In genomic region chr11:108221981-108222685, GRCh38 we compare ENCODE assay signal across 8 cellular contexts. TPM values are rescaled to one million over a fixed set of nuclear protein-coding genes. Genes with fewer than 3 reads are reported as not detected.
A peak's percentile ranks its signal among the peaks of the same experiment; 100 is the strongest.
DNase-seq lines count a peak whose midpoint lies in the region; ATAC-seq, FAIRE-seq and TF ChIP-seq lines count a peak whose summit lies in the region.

Gene NPAT (minus strand): TSS chr11:108222638. CDS start chr11:108222536, 102 bp downstream.

- RAD21 ChIA-PET in GM12878 (lab: Charles Lee; ENCODE audit: unreplicated experiment): interaction anchor here (0.6 to 7.0 kb wide), 11 partner anchors 8 to 426 kb away, joined by 3 to 82 read pairs (median 5); partner anchors contain the start of genes ACAT1 and CUL5

- H2AFZ ChIP-seq in GM12878 (ENCODE audit: control insufficient read depth, low read depth, low read length): peak within 1 kb of the TSS; percentile 90

- H3K4me1 ChIP-seq in cardiac muscle cell (ENCODE audit: low read depth) (peaks cover 20% of the 10 kb centered on the region), GM12878 (ENCODE audit: control insufficient read depth, insufficient read depth, low read length) (peaks cover 16% of the 10 kb centered on the region), right lobe of liver (peaks cover 0 to 20% (median 0%) of the 10 kb centered on the region in 4 donors)

- POLR2A ChIA-PET in GM12878 (lab: Charles Lee): interaction anchor here (0.8 to 2.5 kb wide), 6 partner anchors 15 to 104 kb away, joined by 3 to 20 read pairs (median 4); no protein-coding TSS in a partner anchor

- no peaks in the 10 kb centered on the region for H4K20me1 ChIP-seq in GM12878 (ENCODE audit: control insufficient read depth, insufficient read depth)

- H3K79me2 ChIP-seq in GM12878 (ENCODE audit: control insufficient read depth, insufficient read depth, low read length): peaks cover 92% of the 10 kb centered on the region

- CTCF ChIA-PET in GM12878 (lab: Yijun Ruan, JAX): interaction anchor here (0.6 to 4.1 kb wide), 8 partner anchors 9 to 426 kb away, joined by 3 to 33 read pairs (median 5); partner anchors contain the start of gene CUL5

- H3K4me3 ChIP-seq in cardiac muscle cell (peak within 1 kb of the TSS; percentile 72), GM12878 (peak within 1 kb of the TSS; percentile 97), right lobe of liver (peak within 1 kb of the TSS; percentile 65 to 90 (median 78))

- SMC1A ChIA-PET in GM12878 (lab: Charles Lee; ENCODE audit: uncharacterized antibody, unreplicated experiment): interaction anchor here (0.8 to 7.9 kb wide), 12 partner anchors 14 to 427 kb away, joined by 3 to 112 read pairs (median 4); no protein-coding TSS in a partner anchor

- H3K4me2 ChIP-seq in GM12878 (ENCODE audit: control insufficient read depth, insufficient read depth): peak within 1 kb of the TSS; percentile 98

- no peaks in the 10 kb centered on the region for H3K27me3 ChIP-seq in cardiac muscle cell
- H3K27me3 ChIP-seq in GM12878 (replicated peaks in 1 of 2; ENCODE audit: control insufficient read depth in 2 of 2, insufficient read depth in 2 of 2, low read length in 1 of 2): no peaks in the 10 kb centered on the region
- no peaks in the 10 kb centered on the region for H3K27me3 ChIP-seq in right lobe of liver

- TF ChIP-seq RAD21 in GM12878 (IDR thresholded peaks at IDR 0.05; ENCODE audit: insufficient read depth, low read depth, low read length): no peak

- no peak for FAIRE-seq in GM12878 (lab: Jason Lieb, UNC)

- no peak for ATAC-seq in left ventricle myocardium superior
- ATAC-seq in GM12878: peak; percentile 4
- ATAC-seq in right lobe of liver: no peak

- WGBS in GM12878 (ENCODE audit: insufficient coverage, insufficient replicate concordance, low lambda C conversion rate, missing lambda C conversion rate): under 1% methylated on average over 36 of the region's 36 CpGs
- WGBS in right lobe of liver (ENCODE audit: insufficient coverage, low coverage, low lambda C conversion rate, missing lambda C conversion rate): 0% methylated on average over 17 of the region's 36 CpGs

- H3K9me3 ChIP-seq in cardiac muscle cell (ENCODE audit: low read depth) (no peaks in the 10 kb centered on the region), GM12878 (replicated peaks; ENCODE audit: control insufficient read depth, insufficient read depth, low read length) (no peaks in the 10 kb centered on the region; the same call in 2 of the 3 replicates), right lobe of liver (no peaks in the 10 kb centered on the region)

- in situ Hi-C loops in GM12878 (cut with MboI): no loop called here

- TF ChIP-seq POLR2A in GM12878 (IDR thresholded peaks at IDR 0.05; ENCODE audit: low read depth, low read length): peak; percentile 78
- peak; percentile 86 for TF ChIP-seq POLR2A in right lobe of liver (IDR thresholded peaks at IDR 0.05)

- no peaks in the 10 kb centered on the region for H3K36me3 ChIP-seq in cardiac muscle cell
- peaks cover 0 to 6% of the 10 kb centered on the region in 2 experiments; a peak in 2 of 4 replicates for H3K36me3 ChIP-seq in GM12878 (ENCODE audit: control insufficient read depth in 2 of 2, insufficient read depth in 2 of 2, low read length in 1 of 2)
- no peaks in the 10 kb centered on the region for H3K36me3 ChIP-seq in right lobe of liver

- DNase-seq in cardiac muscle cell (ENCODE audit: low read depth in 1 of 2, low spot score in 1 of 2) (no peak), left ventricle myocardium superior (no peak), LHCN-M2 (ENCODE audit: low read depth) (no peak), GM12878 (ENCODE audit: low read depth, low spot score) (no peak), right lobe of liver (no peak), GM03348 (ENCODE audit: low spot score) (no peak), iPS-NIHi7 (ENCODE audit: extremely low spot score) (no peak)

- H3K9ac ChIP-seq in GM12878 (ENCODE audit: control insufficient read depth, insufficient read depth, low read length): peak within 1 kb of the TSS; percentile 99

- BruUV-seq in GM12878 (replicated peaks; lab: Mats Ljungman, UMichigan): TSS peak; percentile 82

- H3K27ac ChIP-seq in cardiac muscle cell: peak within 1 kb of the TSS; percentile 92
- H3K27ac ChIP-seq in GM12878 (ENCODE audit: control insufficient read depth, insufficient read depth): peak within 1 kb of the TSS; percentile 99
- H3K27ac ChIP-seq in right lobe of liver: peak within 1 kb of the TSS; percentile 86 to 91 (median 89)

- no peak for TF ChIP-seq EP300 in GM12878 (IDR thresholded peaks at IDR 0.05; ENCODE audit: borderline replicate concordance in 1 of 2, control insufficient read depth in 1 of 2, low read depth in 2 of 2, low read length in 2 of 2)

- no peak for TF ChIP-seq CTCF in cardiac muscle cell (IDR thresholded peaks at IDR 0.05; ENCODE audit: low read depth, low read length)
- TF ChIP-seq CTCF in GM12878 (IDR thresholded peaks at IDR 0.05 in 2 of 3, conservative IDR thresholded peaks at IDR 0.05 in 1 of 3; ENCODE audit: control insufficient read depth in 2 of 3, extremely low read depth in 1 of 3, insufficient read depth in 1 of 3, low read depth in 3 of 3, low read length in 3 of 3): no peak
- TF ChIP-seq CTCF in right lobe of liver (IDR thresholded peaks at IDR 0.05): no peak
- TF ChIP-seq CTCF in subcutaneous adipose tissue (IDR thresholded peaks at IDR 0.05; ENCODE audit: low read depth): no peak

- intact Hi-C loops in left ventricle myocardium superior (cut with micrococcal nuclease) (loop anchor here (5.0 kb wide), 1 partner anchor 245 kb away; the partner anchor contains the start of gene C11orf65), GM12878 (cut with micrococcal nuclease; ENCODE audit: unreplicated experiment) (loop anchor here (2.0 to 10.0 kb wide), 5 partner anchors 61 to 440 kb away; partner anchors contain the start of genes ACAT1, C11orf65 and POGLUT3), right lobe of liver (cut with DNase I) (no loop called here)

TF ChIP-seq in GM12878, 131 proteins besides CTCF, POLR2A, EP300 and RAD21 (continues in another document):
- TF ChIP-seq NR2F1 (conservative IDR thresholded peaks at IDR 0.05): 0 out of 2 replicates have a peak, but pooled peaks have one; percentile 27
- TF ChIP-seq CBX3 (IDR thresholded peaks at IDR 0.05; ENCODE audit: borderline replicate concordance, low read depth): no peak
- peak; percentile 19; the same call in 1 of the 2 replicates for TF ChIP-seq CEBPZ (IDR thresholded peaks at IDR 0.05; ENCODE audit: low read depth, low read length)
- peak; percentile 46 for TF ChIP-seq LARP7 (IDR thresholded peaks at IDR 0.05)
- TF ChIP-seq IKZF1 (conservative IDR thresholded peaks at IDR 0.05): peak; percentile 40

RNA-seq across cellular contexts. Expression of gene NPAT, which starts in this region (rescaled TPM):
- total RNA-seq in cardiac muscle cell (9.0 and 9.9 TPM in 2 replicates), left ventricle myocardium superior (9.0 TPM), LHCN-M2 (2014; rRNA removed) (14.0 and 18.2 TPM in 2 replicates), GM12878 (2014; rRNA removed) (17.9 and 19.9 TPM in 2 replicates), GM12878 (2014; rRNA removed; fragmentation: Illumina TruSeq; extraction: Trizol) (31.6 and 32.8 TPM in 2 replicates), GM12878 (2021) (21.1 and 22.7 TPM in 2 replicates), right lobe of liver (1 to 10 TPM; 4.8 to 7.8 (median 5.9) TPM), subcutaneous adipose tissue (10 to 100 TPM; 16.1 to 22.8 (median 20.6) TPM)
- polyA plus RNA-seq in cardiac muscle cell (9.7 and 10.1 TPM in 2 replicates), GM12878 (2011; rRNA removed) (19.4 and 27.1 TPM in 2 replicates), GM12878 (2014; fragmentation: Illumina TruSeq; extraction: Trizol) (22.7 and 26.4 TPM in 2 replicates), GM12878 (2014; fragmentation: Nextera tagmentation; extraction: Ambion mirVana) (1 to 10 TPM; 7.5 to 9.8 TPM), GM12878 (2014; rRNA removed) (13.5 and 15.7 TPM in 2 replicates), GM12878 (2016; fragmentation: Nextera tagmentation; extraction: Ambion mirVana) (10 to 100 TPM; 20.9 to 23.7 TPM)
- polyA plus RNA-seq in LHCN-M2 (2012): 2.6 TPM
- 104 and 106 TPM in 2 replicates for total RNA-seq in GM12878 (2013; cell fraction: nucleolus; rRNA removed)
- 3.7 TPM for polyA plus RNA-seq in GM12878 (2011; ENCODE audit: low read depth)
- 8.4 and 8.9 TPM in 2 replicates for polyA plus RNA-seq in GM12878 (2011; cell fraction: cytosol; rRNA removed)
- polyA plus RNA-seq in GM12878 (2011; cell fraction: nucleus; rRNA removed): 14.0 and 16.3 TPM in 2 replicates
- 6.6 and 11.2 TPM in 2 replicates for polyA plus RNA-seq in GM12878 (2012)
- 34.6 and 50.3 TPM in 2 replicates for polyA minus RNA-seq in GM12878 (2011; rRNA and poly(A)+ RNA removed)
- polyA minus RNA-seq in GM12878 (2011; cell fraction: cytosol; rRNA and poly(A)+ RNA removed): 11.4 and 12.4 TPM in 2 replicates
- 22.7 and 27.8 TPM in 2 replicates for polyA minus RNA-seq in GM12878 (2011; cell fraction: nucleus; rRNA and poly(A)+ RNA removed)

Comparison
In these comparisons a context has a peak if more than half of its experiments do, and no peak if none do; other contexts are left out.
1. intact Hi-C loops: an anchor here in left ventricle myocardium superior (5.0 kb wide) and GM12878 (2.0 to 10.0 kb wide); none called in right lobe of liver.